9 cellular contexts compared by ENCODE assay signal in genomic region chr7:43650457-43651052, GRCh38.
DNase-seq lines count a peak whose midpoint lies in the region; ATAC-seq, FAIRE-seq and TF ChIP-seq lines count a peak whose summit lies in the region.
"Had no signal": no experiment of that assay in that cellular context is flagged by ENCODE, and none has a peak within 500 bp of the region (broad histone marks: within the 10 kb centered on the region; RNA-seq: fewer than 3 reads in every experiment).

No MANE protein-coding gene starts in this region.

- no peak overlapping the region for H2BK120ac ChIP-seq in H1 (replicated peaks; ENCODE audit: low read depth, low read length)

- no peak overlapping the region for H2AK5ac ChIP-seq in H1 (ENCODE audit: low read depth, low read length)

- peaks cover 2% of the 10 kb centered on the region for H3K79me1 ChIP-seq in H1 (ENCODE audit: low read depth, low read length)

- H4K20me1 ChIP-seq in H1 (replicated peaks in 1 of 2; ENCODE audit: control insufficient read depth in 1 of 2, insufficient read depth in 2 of 2, low read length in 2 of 2) = peaks cover 0 to 3% of the 10 kb centered on the region in 2 experiments

- no peak overlapping the region for H2BK12ac ChIP-seq in H1 (ENCODE audit: low read depth, low read length)

- H3K4me3 ChIP-seq in GM06990 (replicated peaks; ENCODE audit: low read depth, low read length) (peak overlapping the region; percentile 46), H1 (ENCODE audit: extremely low read depth in 1 of 4, insufficient read depth in 2 of 4, low read depth in 3 of 4, low read length in 4 of 4) (no peak overlapping the region)

- H2BK20ac ChIP-seq in H1 (ENCODE audit: low read length) = no peak overlapping the region

- DNase-seq in GM06990 (ENCODE audit: extremely low read depth, insufficient read length) (peak; percentile 47), RCC 7860 (ENCODE audit: low spot score) (peak; percentile 60), H1 (ENCODE audit: low read depth in 1 of 2, low spot score in 2 of 2) (no peak), renal cortical epithelial cell (ENCODE audit: low read depth) (peak; percentile 81), NCI-H748 (lab: John Stamatoyannopoulos, UW; ENCODE audit: unreplicated experiment) (no peak)

- H3K23me2 ChIP-seq in H1 (ENCODE audit: low read depth, low read length) = no peaks in the 10 kb centered on the region

- no peak overlapping the region for H3K4ac ChIP-seq in H1 (replicated peaks; ENCODE audit: insufficient read length, low read depth, low read length)

- no peak overlapping the region for H2AFZ ChIP-seq in H1 (ENCODE audit: low read length)

- no peak overlapping the region for H4K8ac ChIP-seq in H1 (ENCODE audit: extremely low read depth, insufficient read depth, low read length)

- FAIRE-seq in RCC 7860 (lab: Jason Lieb, UNC) (no peak), H1 (lab: Jason Lieb, UNC) (no peak)
- FAIRE-seq: colon had no signal

- no peak for TF ChIP-seq CTCF in GM06990 (IDR thresholded peaks at IDR 0.05; ENCODE audit: insufficient read depth, low read length, poor library complexity, severe bottlenecking)
- TF ChIP-seq CTCF in H1 (IDR thresholded peaks at IDR 0.05; ENCODE audit: control extremely low read depth in 1 of 3, insufficient read depth in 1 of 3, low read depth in 1 of 3, low read length in 3 of 3) = no peak

- H3K18ac ChIP-seq in H1 (ENCODE audit: extremely low read depth, low read length) = no peak overlapping the region

- H3K4me1 ChIP-seq in H1 (replicated peaks in 1 of 4; ENCODE audit: control insufficient read depth in 3 of 4, insufficient read depth in 4 of 4, low read length in 3 of 4) = peaks cover 13 to 23% (median 17%) of the 10 kb centered on the region in 4 experiments

- H3K36me3 ChIP-seq in GM06990 (ENCODE audit: control insufficient read depth, insufficient read depth, low read length) (no peaks in the 10 kb centered on the region; the same call in 1 of the 2 replicates), H1 (ENCODE audit: control insufficient read depth in 2 of 4, insufficient read depth in 4 of 4, low read length in 3 of 4) (peaks cover 0 to 15% (median 4%) of the 10 kb centered on the region in 4 experiments; a peak in 1 of 8 replicates)

- H3K27me3 ChIP-seq in GM06990 (replicated peaks; ENCODE audit: control insufficient read depth, insufficient read depth, low read length) = no peaks in the 10 kb centered on the region
- no peaks in the 10 kb centered on the region for H3K27me3 ChIP-seq in H1 (replicated peaks in 1 of 4; ENCODE audit: control insufficient read depth in 3 of 4, extremely low read depth in 1 of 4, insufficient read depth in 3 of 4, low read length in 3 of 4)

- no peaks in the 10 kb centered on the region for H3K9me3 ChIP-seq in H1 (ENCODE audit: insufficient read depth in 2 of 2, low read depth in 1 of 2, low read length in 1 of 2)

- peaks cover 0 to 45% of the 10 kb centered on the region in 2 experiments; a peak in 2 of 4 replicates for H3K79me2 ChIP-seq in H1 (ENCODE audit: control insufficient read depth in 1 of 2, insufficient read depth in 2 of 2, low read length in 2 of 2)

- no peak overlapping the region for H4K5ac ChIP-seq in H1 (ENCODE audit: insufficient read length, low read depth, low read length)

- ATAC-seq in GM21367 (IDR thresholded peaks at IDR 0.05; ENCODE audit: unreplicated experiment) (no peak), HG02763 (IDR thresholded peaks at IDR 0.05; ENCODE audit: unreplicated experiment) (no peak)
- no peak for ATAC-seq in activated CD4-positive, CD25-positive, alpha-beta regulatory T cell treated with anti-CD3 and anti-CD28 coated beads, Interleukin-2, amount 50 U/mL, for 24 hours

- H3K14ac ChIP-seq in H1 (ENCODE audit: insufficient read length) = no peak overlapping the region

- H4K91ac ChIP-seq in H1 (replicated peaks; ENCODE audit: insufficient read length, low read length) = no peak overlapping the region

- H3K4me2 ChIP-seq in H1 (ENCODE audit: insufficient read depth in 1 of 2, low read depth in 2 of 2, low read length in 2 of 2) = no peak overlapping the region

- POLR2A ChIA-PET in H1 (lab: Charles Lee; ENCODE audit: partially characterized antibody) = interaction anchor here (0.6 kb wide), 2 partner anchors 102 to 164 kb away, joined by 3 to 5 read pairs; no protein-coding TSS in a partner anchor

- 0 out of 2 replicates have a peak overlapping the region, but pooled peaks have one; percentile 29 for H3K27ac ChIP-seq in H1 (ENCODE audit: low read depth, low read length)

- H3K56ac ChIP-seq in H1 (replicated peaks; ENCODE audit: insufficient read length, low read depth, low read length) = no peak overlapping the region

- H2BK5ac ChIP-seq in H1 (ENCODE audit: low read depth, low read length) = no peak overlapping the region

- CTCF ChIA-PET in H1 (lab: Charles Lee; ENCODE audit: partially characterized antibody) = interaction anchor here (1.8 to 3.1 kb wide), 2 partner anchors 63 to 68 kb away, joined by 5 to 12 read pairs; partner anchors contain the start of gene STK17A

- TF ChIP-seq RAD21 in H1 (IDR thresholded peaks at IDR 0.05 in 1 of 2, conservative IDR thresholded peaks at IDR 0.05 in 1 of 2; ENCODE audit: low read depth in 2 of 2, low read length in 2 of 2) = no peak

- TF ChIP-seq POLR2A in H1 (IDR thresholded peaks at IDR 0.05; ENCODE audit: control extremely low read depth in 1 of 2, low read depth in 2 of 2, low read length in 2 of 2) = no peak

- H3K23ac ChIP-seq in H1 (ENCODE audit: insufficient read length) = no peak overlapping the region

- 83% methylated on average over 9 of the region's 9 CpGs; no CpG with 5 or more reads in 1 of the 2 experiments for WGBS in H1 (ENCODE audit: extremely low coverage in 1 of 2, insufficient coverage in 1 of 2, insufficient read length in 1 of 2, insufficient replicate concordance in 2 of 2, low coverage in 1 of 2, low lambda C conversion rate in 2 of 2, missing lambda C conversion rate in 1 of 2), 2 experiments

- no peak overlapping the region for H3K9ac ChIP-seq in H1 (replicated peaks in 1 of 4; ENCODE audit: extremely low read depth in 1 of 4, low read depth in 3 of 4, low read length in 3 of 4)

- no peak overlapping the region for H2BK15ac ChIP-seq in H1 (ENCODE audit: low read length)

- no peak for TF ChIP-seq EP300 in H1 (IDR thresholded peaks at IDR 0.05; ENCODE audit: borderline replicate concordance in 1 of 2, low read depth in 2 of 2, low read length in 2 of 2)

TF ChIP-seq in H1, 55 proteins besides CTCF, POLR2A, EP300 and RAD21 (continues in another document):
- TF ChIP-seq TCF12 (IDR thresholded peaks at IDR 0.05; ENCODE audit: low read depth, low read length) = no peak
- no peak for TF ChIP-seq BACH1 (IDR thresholded peaks at IDR 0.05; ENCODE audit: low read length)
- TF ChIP-seq CBX8 (IDR thresholded peaks at IDR 0.05; ENCODE audit: borderline replicate concordance, low read depth, low read length) = no peak
- no peak for TF ChIP-seq NANOG (IDR thresholded peaks at IDR 0.05; ENCODE audit: insufficient read depth, low read depth, low read length, poor library complexity, severe bottlenecking)
- no peak for TF ChIP-seq JUND (IDR thresholded peaks at IDR 0.05; ENCODE audit: low read length)
- TF ChIP-seq SAP30 (IDR thresholded peaks at IDR 0.05; ENCODE audit: insufficient read depth, insufficient replicate concordance, low read length) = no peak
- no peak for TF ChIP-seq GABPA (IDR thresholded peaks at IDR 0.05; ENCODE audit: borderline replicate concordance, insufficient read depth, low read length)
- TF ChIP-seq CTBP2 (IDR thresholded peaks at IDR 0.05; ENCODE audit: borderline replicate concordance, insufficient read depth, insufficient read length, low read length) = no peak
- no peak for TF ChIP-seq YY1 (IDR thresholded peaks at IDR 0.05; ENCODE audit: low read depth, low read length)
- TF ChIP-seq CEBPB (IDR thresholded peaks at IDR 0.05; ENCODE audit: low read depth, low read length) = no peak

Comparison
In these comparisons a context has a peak if more than half of its experiments do, and no peak if none do; other contexts are left out.
1. DNase-seq: peak in GM06990 (single experiment), RCC 7860 (single experiment) and renal cortical epithelial cell (single experiment); none in H1 (0 of 2) and NCI-H748 (single experiment).